Comparison of ENCODE assay signal across 12 cellular contexts in the genomic region with DNA sequence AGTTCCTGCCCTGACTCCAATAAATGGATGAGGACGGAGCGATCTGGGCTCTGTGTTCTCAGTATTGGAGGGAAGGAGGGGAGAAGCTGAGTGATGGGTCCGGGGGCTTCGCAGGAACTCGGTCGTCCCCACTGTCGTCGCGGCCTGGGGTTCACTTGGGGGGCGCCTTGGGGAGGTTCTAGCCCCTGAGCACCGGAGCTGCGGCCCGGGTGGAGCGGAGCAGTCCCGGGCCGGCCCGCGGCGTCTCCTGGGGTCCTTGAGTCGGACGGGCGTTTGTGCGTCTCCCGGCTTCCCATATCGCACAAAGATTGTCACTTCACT. TPM values are rescaled to one million over a fixed set of nuclear protein-coding genes. Genes with fewer than 3 reads are reported as not detected.
A peak's percentile ranks its signal among the peaks of the same experiment; 100 is the strongest.
DNase-seq lines count a peak whose midpoint lies in the region; ATAC-seq and TF ChIP-seq lines count a peak whose summit lies in the region.
"Had no signal": no experiment of that assay in that cellular context is flagged by ENCODE, and none has a peak within 500 bp of the region (broad histone marks: within the 10 kb centered on the region; RNA-seq: fewer than 3 reads in every experiment).

No MANE protein-coding gene starts in this region.

- peaks cover 3% of the 10 kb centered on the region for H3K4me1 ChIP-seq in skeletal muscle satellite cell (ENCODE audit: control insufficient read depth, insufficient read depth, low read length)

- peaks cover 69% of the 10 kb centered on the region for H3K27me3 Mint-ChIP-seq in activated T-cell treated with anti-CD3 and anti-CD28 coated beads, Interleukin-2, amount 50 U/mL, for 24 hours

- no peaks in the 10 kb centered on the region for H3K9me3 ChIP-seq in skeletal muscle satellite cell (replicated peaks; ENCODE audit: low read length)
- H3K9me3 ChIP-seq: body of pancreas, tibial artery had no signal

- peaks cover 47% of the 10 kb centered on the region for H3K27me3 ChIP-seq in skeletal muscle satellite cell (ENCODE audit: control insufficient read depth, insufficient read depth, low read length)

- H3K4me1 Mint-ChIP-seq in activated T-cell treated with anti-CD3 and anti-CD28 coated beads, Interleukin-2, amount 50 U/mL, for 24 hours (ENCODE audit: low read depth): peaks cover 14% of the 10 kb centered on the region

- no peaks in the 10 kb centered on the region for H3K36me3 Mint-ChIP-seq in activated T-cell treated with anti-CD3 and anti-CD28 coated beads, Interleukin-2, amount 50 U/mL, for 24 hours (ENCODE audit: low read depth)

- H3K4me3 ChIP-seq in epithelial cell of proximal tubule (ENCODE audit: low read depth, low read length): peak overlapping the region; percentile 6
- H3K4me3 ChIP-seq in skeletal muscle satellite cell (ENCODE audit: low read length): no peak overlapping the region
- H3K4me3 ChIP-seq: body of pancreas had no signal

- no peak overlapping the region for H3K9ac ChIP-seq in skeletal muscle satellite cell (ENCODE audit: low read depth, low read length)

- H3K4me3 Mint-ChIP-seq in activated T-cell treated with anti-CD3 and anti-CD28 coated beads, Interleukin-2, amount 50 U/mL, for 24 hours: peak overlapping the region; percentile 27

- DNase-seq in activated T-cell treated with anti-CD3 and anti-CD28 coated beads, Interleukin-2, amount 50 U/mL, for 24 hours: no peak
- DNase-seq in activated T-cell treated with anti-CD3 and anti-CD28 coated beads, Interleukin-2, amount 50 U/mL, for 1 hour: no peak
- DNase-seq in epithelial cell of proximal tubule (ENCODE audit: low read depth): no peak
- DNase-seq: activated CD4-positive, alpha-beta T cell treated with anti-CD3 and anti-CD28 coated beads, Interleukin-2, amount 50 U/mL, for 1 hour; body of pancreas; OCI-M1; small intestine; tibial artery had no signal

- peak overlapping the region; percentile 46 for H3K4me2 ChIP-seq in skeletal muscle satellite cell (ENCODE audit: low read length)

- H3K36me3 ChIP-seq in skeletal muscle satellite cell (ENCODE audit: insufficient read depth, low read length): no peaks in the 10 kb centered on the region
- H3K36me3 ChIP-seq: tibial artery had no signal

- ATAC-seq in GM18505 (IDR thresholded peaks at IDR 0.05; ENCODE audit: unreplicated experiment) (no peak), HG02885 (IDR thresholded peaks at IDR 0.05; ENCODE audit: poor library complexity, unreplicated experiment) (no peak)

- H3K9me3 Mint-ChIP-seq in activated T-cell treated with anti-CD3 and anti-CD28 coated beads, Interleukin-2, amount 50 U/mL, for 24 hours: no peaks in the 10 kb centered on the region

- H3K27ac Mint-ChIP-seq in activated T-cell treated with anti-CD3 and anti-CD28 coated beads, Interleukin-2, amount 50 U/mL, for 24 hours: no peak overlapping the region

- TF ChIP-seq CTCF in epithelial cell of proximal tubule (conservative IDR thresholded peaks at IDR 0.05; ENCODE audit: low read depth, low read length): no peak

- no peak for TF ChIP-seq POLR2A in GM18505 (IDR thresholded peaks at IDR 0.05; ENCODE audit: borderline replicate concordance, extremely low read depth, insufficient read depth, insufficient read length)

RNA-seq across cellular contexts. Expression of gene HBM, which starts 0.6 kb away (rescaled TPM):
- total RNA-seq in epithelial cell of proximal tubule: not detected in 2 replicates
- not detected in 2 replicates for total RNA-seq in skeletal muscle satellite cell (2012; rRNA removed)
- total RNA-seq: body of pancreas, LHCN-M2 had no signal

RNA-seq across cellular contexts. Expression of gene HBA2, which starts 7.5 kb away (rescaled TPM):
- not detected in 2 replicates for total RNA-seq in epithelial cell of proximal tubule
- 0.87 and 1.0 TPM in 2 replicates for total RNA-seq in skeletal muscle satellite cell (2012; rRNA removed)
- total RNA-seq: LHCN-M2 had no signal

RNA-seq across cellular contexts. Expression of gene HBA1, which starts 11.3 kb away (rescaled TPM):
- total RNA-seq in epithelial cell of proximal tubule: not detected in 2 replicates
- total RNA-seq in skeletal muscle satellite cell (2012; rRNA removed): not detected in 2 replicates
- total RNA-seq: body of pancreas, LHCN-M2 had no signal

RNA-seq across cellular contexts. Expression of gene HBZ, which starts 12.7 kb away (rescaled TPM):
- total RNA-seq in epithelial cell of proximal tubule: not detected in 2 replicates
- total RNA-seq in skeletal muscle satellite cell (2012; rRNA removed): not detected in 2 replicates
- total RNA-seq: body of pancreas, LHCN-M2 had no signal

RNA-seq across cellular contexts. Expression of gene HBQ1, which starts 15.1 kb away (rescaled TPM):
- 1.5 and 12.1 TPM in 2 replicates for total RNA-seq in epithelial cell of proximal tubule
- 0.87 TPM in 1 of 2 replicates, not detected in the other for total RNA-seq in skeletal muscle satellite cell (2012; rRNA removed)
- total RNA-seq: body of pancreas had no signal
